25 cellular contexts compared by ENCODE assay signal in the genomic region with DNA sequence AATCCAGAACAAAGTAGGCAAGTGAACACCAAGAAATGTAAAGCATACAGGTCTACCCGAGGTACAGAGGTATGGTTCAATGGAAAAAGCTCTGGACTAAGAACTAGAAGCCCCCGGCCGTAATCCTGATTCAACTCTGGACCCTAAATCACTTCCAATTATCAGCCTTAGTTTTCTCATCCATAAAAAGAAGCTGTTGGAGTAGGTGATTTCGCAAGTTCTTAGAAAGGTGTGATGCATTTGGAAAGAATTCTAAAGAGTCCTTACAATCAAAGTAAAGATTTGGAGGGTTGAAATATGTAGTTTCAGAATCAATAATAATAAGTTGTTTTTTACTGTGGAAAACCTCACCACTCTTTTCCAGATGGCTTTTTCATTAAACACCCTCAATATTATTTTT.
"Had no signal": no experiment of that assay in that cellular context is flagged by ENCODE, and none has a peak within 500 bp of the region (broad histone marks: within the 10 kb centered on the region; RNA-seq: fewer than 3 reads in every experiment).

No MANE protein-coding gene starts in this region.

- H3K27ac Mint-ChIP-seq: activated CD4-positive, alpha-beta memory T cell treated with anti-CD3 and anti-CD28 coated beads for 36 hours; activated CD4-positive, alpha-beta T cell treated with anti-CD3 and anti-CD28 coated beads, Interleukin-2, amount 10 ng/mL, durations not matched to agents 7 days and 5 days; activated naive CD4-positive, alpha-beta T cell treated with anti-CD3 and anti-CD28 coated beads, Interleukin-2, amount 50 U/mL, for 72 hours; activated naive CD8-positive, alpha-beta T cell treated with anti-CD3 and anti-CD28 coated beads, Interleukin-2, amount 50 U/mL, for 24 hours; WTC11 had no signal

- H3K27me3 ChIP-seq: ascending aorta, body of pancreas, cardiac muscle cell, SJSA1 had no signal

- H3K4me3 Mint-ChIP-seq: activated CD4-positive, alpha-beta memory T cell treated with anti-CD3 and anti-CD28 coated beads for 36 hours; activated CD4-positive, alpha-beta T cell treated with anti-CD3 and anti-CD28 coated beads, Interleukin-2, amount 10 ng/mL, durations not matched to agents 7 days and 5 days; activated naive CD8-positive, alpha-beta T cell treated with anti-CD3 and anti-CD28 coated beads, Interleukin-2, amount 50 U/mL, for 24 hours; T-helper 17 cell; WTC11 had no signal

- H3K27me3 Mint-ChIP-seq: activated CD4-positive, alpha-beta T cell treated with anti-CD3 and anti-CD28 coated beads, Interleukin-2, amount 10 ng/mL, durations not matched to agents 7 days and 5 days had no signal

- FAIRE-seq: RCC 7860 had no signal

- DNase-seq: activated CD4-positive, alpha-beta memory T cell treated with anti-CD3 and anti-CD28 coated beads for 36 hours; activated CD4-positive, alpha-beta T cell treated with anti-CD3 and anti-CD28 coated beads, Interleukin-2, amount 10 ng/mL, durations not matched to agents 7 days and 5 days; activated CD4-positive, CD25-positive, alpha-beta regulatory T cell treated with anti-CD3 and anti-CD28 coated beads, Interleukin-2, amount 50 U/mL, for 72 hours; activated CD8-positive, alpha-beta memory T cell treated with anti-CD3 and anti-CD28 coated beads for 24 hours; activated effector memory CD4-positive, alpha-beta T cell treated with Interleukin-2 at 50 U/mL for 16 hours; activated naive CD4-positive, alpha-beta T cell; activated naive CD8-positive, alpha-beta T cell treated with anti-CD3 and anti-CD28 coated beads, Interleukin-2, amount 50 U/mL, for 24 hours; activated T-cell treated with anti-CD3 and anti-CD28 coated beads, Interleukin-2, amount 50 U/mL, for 48 hours; amniotic stem cell; cerebellar nuclear complex; KG1; NCI-H1930; NCI-H2107; NCI-H226; PC-3; SW 1271; T-helper 17 cell; T-helper 9 cell had no signal

- H3K4me3 ChIP-seq: ascending aorta, body of pancreas, cardiac muscle cell, SJSA1 had no signal

- H3K36me3 ChIP-seq: ascending aorta, cardiac muscle cell, SJSA1 had no signal
